In the genomic region with DNA sequence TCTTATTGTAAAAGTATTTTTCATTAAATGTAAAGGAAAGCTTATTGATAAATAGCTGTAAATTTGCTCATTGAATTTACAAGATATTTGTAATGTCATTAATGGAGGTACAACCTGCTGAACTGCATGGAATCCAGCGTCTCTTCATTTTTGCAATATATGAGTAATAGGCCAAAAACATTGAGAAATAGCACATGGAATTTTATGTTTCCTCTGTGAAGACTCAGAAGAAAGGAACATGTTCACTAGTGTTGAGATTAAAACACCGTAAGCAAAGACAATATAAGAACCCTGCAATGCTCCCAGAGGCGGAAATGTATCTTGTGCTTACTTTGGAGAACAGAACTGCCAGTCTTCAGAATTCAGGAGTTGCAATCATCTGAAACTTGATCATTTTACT, we compare ENCODE assay signal across 34 cellular contexts.
"Had no signal": no experiment of that assay in that cellular context is flagged by ENCODE, and none has a peak within 500 bp of the region (broad histone marks: within the 10 kb centered on the region; RNA-seq: fewer than 3 reads in every experiment).

No MANE protein-coding gene starts in this region.

- H3K4me3 Mint-ChIP-seq: naive thymus-derived CD8-positive, alpha-beta T cell; natural killer cell treated with Interleukin-12 subunit alpha and Interleukin-12 subunit beta and Interleukin-15 and Interleukin-18, amount 100 ng/mL, for 72 hours; nephron progenitor cell; neural crest cell; stimulated activated memory B cell treated with anti-CD40 and anti-IgM and Interleukin-4, amounts not matched to agents 10 μg/mL and 1 μg/mL and 100 μg/mL, for 72 hours; stimulated activated naive CD8-positive, alpha-beta T cell treated with anti-CD3 and anti-CD28 coated beads, Interleukin-15, amount 100 ng/mL, for 72 hours; type B pancreatic cell had no signal

- ATAC-seq: naive thymus-derived CD8-positive, alpha-beta T cell; natural killer cell treated with Interleukin-12 subunit alpha and Interleukin-12 subunit beta and Interleukin-15 and Interleukin-18, amount 100 ng/mL, for 72 hours; psoas muscle; right cardiac atrium; right lobe of liver; stimulated activated memory B cell treated with anti-CD40 and anti-IgM and Interleukin-4, amounts not matched to agents 10 μg/mL and 1 μg/mL and 100 μg/mL, for 72 hours; stimulated activated naive CD8-positive, alpha-beta T cell treated with anti-CD3 and anti-CD28 coated beads, Interleukin-15, amount 100 ng/mL, for 72 hours; stimulated activated naive CD8-positive, alpha-beta T cell treated with anti-CD3 and anti-CD28 coated beads, Interleukin-15, Interleukin-2, amounts not matched to agents 100 U/mL and 50 U/mL, for 24 hours; upper lobe of right lung had no signal

- H3K4me1 Mint-ChIP-seq: naive thymus-derived CD8-positive, alpha-beta T cell; nephron progenitor cell; neural crest cell; stimulated activated memory B cell treated with anti-CD40 and anti-IgM and Interleukin-4, amounts not matched to agents 10 μg/mL and 1 μg/mL and 100 μg/mL, for 72 hours; stimulated activated naive CD8-positive, alpha-beta T cell treated with anti-CD3 and anti-CD28 coated beads, Interleukin-15, amount 100 ng/mL, for 72 hours had no signal

- H3K9ac ChIP-seq: parathyroid adenoma had no signal

- H3K27me3 Mint-ChIP-seq: progenitor cell of endocrine pancreas had no signal

- H3K36me3 Mint-ChIP-seq: naive thymus-derived CD8-positive, alpha-beta T cell; natural killer cell treated with Interleukin-12 subunit alpha and Interleukin-12 subunit beta and Interleukin-15 and Interleukin-18, amount 100 ng/mL, for 72 hours; stimulated activated memory B cell treated with anti-CD40 and anti-IgM and Interleukin-4, amounts not matched to agents 10 μg/mL and 1 μg/mL and 100 μg/mL, for 72 hours; type B pancreatic cell had no signal

- H3K27ac Mint-ChIP-seq: naive thymus-derived CD8-positive, alpha-beta T cell; natural killer cell treated with Interleukin-12 subunit alpha and Interleukin-12 subunit beta and Interleukin-15 and Interleukin-18, amount 100 ng/mL, for 72 hours; nephron progenitor cell; progenitor cell of endocrine pancreas; stimulated activated memory B cell treated with anti-CD40 and anti-IgM and Interleukin-4, amounts not matched to agents 10 μg/mL and 1 μg/mL and 100 μg/mL, for 72 hours; stimulated activated naive CD8-positive, alpha-beta T cell treated with anti-CD3 and anti-CD28 coated beads, Interleukin-15, amount 100 ng/mL, for 72 hours; type B pancreatic cell had no signal

- H3K4me3 ChIP-seq: ovary, psoas muscle, right lobe of liver, sigmoid colon, skin epidermis, smooth muscle cell, spleen, suprapubic skin, testis, tibial artery, transverse colon, upper lobe of right lung, uterus had no signal

- H3K9me3 Mint-ChIP-seq: natural killer cell treated with Interleukin-12 subunit alpha and Interleukin-12 subunit beta and Interleukin-15 and Interleukin-18, amount 100 ng/mL, for 72 hours; type B pancreatic cell had no signal

- H3K36me3 ChIP-seq: neutrophil, ovary, right lobe of liver, sigmoid colon, spleen, suprapubic skin, tibial artery, transverse colon, upper lobe of right lung, uterus had no signal

- DNase-seq: naive thymus-derived CD8-positive, alpha-beta T cell; nephron progenitor cell; nucleus accumbens; ovary; posterior cingulate gyrus; psoas muscle; right cardiac atrium; right lobe of liver; sigmoid colon; spleen; stimulated activated CD4-positive, alpha-beta T cell treated with anti-CD3 and anti-CD28 coated beads, Interleukin-12 subunit alpha, Interleukin-12 subunit beta, amount 100 ng/mL, for 4 hours; stimulated activated CD4-positive, alpha-beta T cell treated with anti-CD3 and anti-CD28 coated beads, Interleukin-1b, Interleukin-23, amount 100 ng/mL, for 48 hours; stimulated activated CD4-positive, alpha-beta T cell treated with anti-CD3 and anti-CD28 coated beads, Interleukin-4, amount 100 ng/mL, for 1 hour; stimulated activated CD4-positive, alpha-beta T cell treated with anti-CD3 and anti-CD28 coated beads, Interleukin-4, amount 100 ng/mL, for 4 hours; stimulated activated CD8-positive, alpha-beta memory T cell treated with anti-CD3 and anti-CD28 coated beads, Interleukin-4, amount 100 ng/mL, for 48 hours; stimulated activated naive CD4-positive, alpha-beta T cell; stimulated activated naive CD8-positive, alpha-beta T cell treated with anti-CD3 and anti-CD28 coated beads, Interleukin-15, amount 100 ng/mL, for 72 hours; stimulated activated naive CD8-positive, alpha-beta T cell treated with anti-CD3 and anti-CD28 coated beads, Interleukin-15, Interleukin-2, amounts not matched to agents 100 U/mL and 50 U/mL, for 24 hours; substantia nigra; testis; tibial artery; transverse colon; upper lobe of right lung; uterus had no signal

- H3K27me3 ChIP-seq: neutrophil, ovary, right lobe of liver, sigmoid colon, spleen, suprapubic skin, testis, tibial artery, transverse colon, upper lobe of right lung, uterus had no signal

- H3K4me1 ChIP-seq: parathyroid adenoma, psoas muscle, right lobe of liver, sigmoid colon, spleen, suprapubic skin, tibial artery, transverse colon, upper lobe of right lung, uterus had no signal

- H3K9me3 ChIP-seq: neutrophil, ovary, psoas muscle, right lobe of liver, sigmoid colon, spleen, suprapubic skin, testis, tibial artery, transverse colon, upper lobe of right lung, uterus had no signal
